Comparison of ENCODE assay signal across 33 cellular contexts in the genomic region with DNA sequence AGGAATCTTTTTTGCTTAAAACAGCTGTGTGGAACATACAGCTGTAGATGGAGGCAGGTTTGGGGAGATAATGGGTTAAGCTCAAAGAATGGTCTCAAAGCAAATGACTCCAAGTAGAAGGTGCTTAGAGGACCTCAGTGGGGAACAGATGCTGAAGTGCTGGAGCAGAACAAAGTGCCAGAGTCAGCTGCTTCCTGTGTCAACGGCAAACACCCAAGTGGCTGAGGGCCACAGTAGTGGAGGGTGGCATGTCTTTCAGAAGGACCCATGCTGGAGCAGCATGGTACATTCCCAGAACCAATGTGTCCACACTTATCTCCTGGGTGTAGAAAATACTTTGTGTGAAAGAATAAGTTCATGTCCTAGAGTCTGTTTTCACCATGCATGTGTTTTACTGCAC.
DNase-seq lines count a peak whose midpoint lies in the region; ATAC-seq, FAIRE-seq and TF ChIP-seq lines count a peak whose summit lies in the region.
"Had no signal": no experiment of that assay in that cellular context is flagged by ENCODE, and none has a peak within 500 bp of the region (broad histone marks: within the 10 kb centered on the region; RNA-seq: fewer than 3 reads in every experiment).

No MANE protein-coding gene starts in this region.

- no peaks in the 10 kb centered on the region for H3K27me3 ChIP-seq in psoas muscle (ENCODE audit: insufficient read depth in 3 of 3, low read length in 2 of 3)
- H3K27me3 ChIP-seq: heart right ventricle, MG63, sigmoid colon had no signal

- intact Hi-C loops in psoas muscle (cut with DNase I) = no loop called here

- ATAC-seq in GM19351 (IDR thresholded peaks at IDR 0.05; ENCODE audit: unreplicated experiment) (peak; percentile 46), HG03571 (IDR thresholded peaks at IDR 0.05; ENCODE audit: unreplicated experiment) (peak; percentile 46), psoas muscle (no peak)

- no peaks in the 10 kb centered on the region for H3K4me1 ChIP-seq in psoas muscle
- H3K4me1 ChIP-seq: esophagus squamous epithelium, sigmoid colon had no signal

- no peak overlapping the region for H3K4me3 ChIP-seq in psoas muscle
- H3K4me3 ChIP-seq: esophagus squamous epithelium, GM23248, heart right ventricle, MG63, sigmoid colon had no signal

- DNase-seq in DMS53 treated with DMSO at 0.1 percent for 48 hours (lab: John Stamatoyannopoulos, UW; ENCODE audit: unreplicated experiment) = peak; percentile 40
- DNase-seq in activated CD4-positive, alpha-beta T cell treated with anti-CD3 and anti-CD28 coated beads for 1 hour = no peak
- no peak for DNase-seq in psoas muscle
- no peak for DNase-seq in SW480 (ENCODE audit: low spot score)
- no peak for DNase-seq in NCI-H345 (lab: John Stamatoyannopoulos, UW)
- DNase-seq: activated CD4-positive, alpha-beta T cell treated with anti-CD3 and anti-CD28 coated beads, Interleukin-2, amount 10 ng/mL, durations not matched to agents 24 days and 14 days; activated effector memory CD4-positive, alpha-beta T cell treated with anti-CD3 and anti-CD28 coated beads, Interleukin-2, amount 50 U/mL, for 16 hours; activated naive CD8-positive, alpha-beta T cell treated with anti-CD3 and anti-CD28 coated beads, Interleukin-2, amount 10 ng/mL, durations not matched to agents 7 days and 5 days; activated T-cell treated with anti-CD3 and anti-CD28 coated beads, Interleukin-2, amount 50 U/mL, for 1 hour; Calu3; dermis blood vessel endothelial cell; esophagus squamous epithelium; foreskin melanocyte; GM23248; heart right ventricle; KBM-7; left cardiac atrium; mesenchymal stem cell; MG63; NCI-H1417; NCI-H2081 treated with DMSO at 0.1 percent for 48 hours; SHP77 treated with DMSO at 0.1 percent for 48 hours; sigmoid colon; stimulated activated CD4-positive, alpha-beta T cell treated with anti-CD3 and anti-CD28 coated beads, Interleukin-4, amount 100 ng/mL, for 24 hours; substantia nigra; T-helper 9 cell had no signal

- peak; percentile 17 for FAIRE-seq in islet of Langerhans (lab: Jason Lieb, UNC)
- FAIRE-seq: endometrium, HTR-8/SVneo had no signal

- H3K27ac ChIP-seq in psoas muscle = no peak overlapping the region
- H3K27ac ChIP-seq: C4-2B, esophagus squamous epithelium, GM23248, heart right ventricle, sigmoid colon, VCaP had no signal

- no peaks in the 10 kb centered on the region for H3K36me3 ChIP-seq in psoas muscle (ENCODE audit: insufficient read depth in 1 of 2, low read depth in 1 of 2)
- H3K36me3 ChIP-seq: esophagus squamous epithelium, heart right ventricle, MG63, sigmoid colon had no signal

- WGBS in psoas muscle, 3 donors = 0 to 19% (median 8%) methylated on average over 1 of the region's 1 CpG

- no peak for TF ChIP-seq CTCF in psoas muscle (IDR thresholded peaks at IDR 0.05)

- no peaks in the 10 kb centered on the region for H3K9me3 ChIP-seq in psoas muscle
- H3K9me3 ChIP-seq: esophagus squamous epithelium, heart right ventricle, MG63, sigmoid colon had no signal

Comparison
In these comparisons a context has a peak if more than half of its experiments do, and no peak if none do; other contexts are left out.
1. ATAC-seq: peak in GM19351 (single experiment) and HG03571 (single experiment); none in psoas muscle (0 of 4).